In genomic region chr3:192902481-192903023, GRCh38 we compare ENCODE assay signal across 24 cellular contexts. TPM values are rescaled to one million over a fixed set of nuclear protein-coding genes. Genes with fewer than 3 reads are reported as not detected.
A peak's percentile ranks its signal among the peaks of the same experiment; 100 is the strongest.
DNase-seq lines count a peak whose midpoint lies in the region; ATAC-seq and TF ChIP-seq lines count a peak whose summit lies in the region.
"Had no signal": no experiment of that assay in that cellular context is flagged by ENCODE, and none has a peak within 500 bp of the region (broad histone marks: within the 10 kb centered on the region; RNA-seq: fewer than 3 reads in every experiment).

No MANE protein-coding gene starts in this region.

- no peak overlapping the region for H3K4me2 ChIP-seq in osteoblast (ENCODE audit: insufficient read depth, low read length)

- WGBS in aorta, 2 donors: 95% methylated on average over 6 of the region's 6 CpGs

- no peaks in the 10 kb centered on the region for H3K9me3 ChIP-seq in osteoblast (ENCODE audit: low read depth, low read length)
- no peaks in the 10 kb centered on the region for H3K9me3 ChIP-seq in aorta (ENCODE audit: control insufficient read depth, low read length)
- H3K9me3 ChIP-seq: breast epithelium, thoracic aorta, vagina had no signal

- peaks cover 31% of the 10 kb centered on the region for H3K4me1 ChIP-seq in osteoblast (ENCODE audit: insufficient read depth, low read length)
- peaks cover 0 to 2% of the 10 kb centered on the region in 2 donors for H3K4me1 ChIP-seq in aorta (ENCODE audit: control insufficient read depth in 1 of 2, insufficient read depth in 2 of 2, low read length in 2 of 2)
- H3K4me1 ChIP-seq: breast epithelium had no signal

- no peak overlapping the region for H2AFZ ChIP-seq in osteoblast (ENCODE audit: low read length)

- intact Hi-C loops in aorta (cut with DNase I): no loop called here

- H3K27ac ChIP-seq in brain microvascular endothelial cell (peak overlapping the region; percentile 82), osteoblast (ENCODE audit: low read depth, low read length) (peak overlapping the region; percentile 90), aorta (ENCODE audit: low read depth in 1 of 2, low read length in 2 of 2) (no peak overlapping the region)
- H3K27ac ChIP-seq: breast epithelium, C4-2B, SK-N-MC, thoracic aorta, vagina had no signal

- in situ Hi-C loops in brain microvascular endothelial cell (cut with HindIII; ENCODE audit: low pct_ligation_motif_present, low sequenced_read_pairs): no loop called here

- DNase-seq in HCEC 1CT (peak; percentile 56), NCI-H82 treated with DMSO at 0.1 percent for 48 hours (lab: John Stamatoyannopoulos, UW; ENCODE audit: unreplicated experiment) (peak; percentile 99), brain microvascular endothelial cell (no peak), osteoblast (ENCODE audit: insufficient read length, low spot score, missing footprints) (no peak), NCI-H187 (lab: John Stamatoyannopoulos, UW) (no peak), aorta (no peak), SK-N-DZ (ENCODE audit: low spot score) (no peak)
- DNase-seq: activated CD4-positive, alpha-beta T cell treated with anti-CD3 and anti-CD28 coated beads for 48 hours; activated naive CD4-positive, alpha-beta T cell treated with Interleukin-2 at 50 U/mL for 16 hours; activated T-cell treated with anti-CD3 and anti-CD28 coated beads, Interleukin-2, amount 50 U/mL, for 4 hours; Calu3; effector CD8-positive, alpha-beta T cell; foreskin fibroblast; KG1; mesenchymal stem cell; NCI-H510A; stimulated activated naive CD8-positive, alpha-beta T cell treated with anti-CD3 and anti-CD28 coated beads, Interleukin-15, Interleukin-2, amounts not matched to agents 100 U/mL and 50 U/mL, for 24 hours had no signal

- H3K36me3 ChIP-seq in brain microvascular endothelial cell (replicated peaks) (no peaks in the 10 kb centered on the region), osteoblast (ENCODE audit: insufficient read depth, low read length) (peaks cover 3% of the 10 kb centered on the region), aorta (ENCODE audit: control insufficient read depth in 1 of 2, insufficient read depth in 2 of 2, low read length in 1 of 2) (no peaks in the 10 kb centered on the region)
- H3K36me3 ChIP-seq: breast epithelium, thoracic aorta, vagina had no signal

- ATAC-seq in GM21737 (IDR thresholded peaks at IDR 0.05; ENCODE audit: unreplicated experiment) (no peak), aorta (ENCODE audit: low FRiP score) (no peak)
- ATAC-seq: activated T-cell treated with anti-CD3 and anti-CD28 coated beads, Interleukin-2, amount 50 U/mL, for 4 hours; stimulated activated naive CD8-positive, alpha-beta T cell treated with anti-CD3 and anti-CD28 coated beads, Interleukin-15, Interleukin-2, amounts not matched to agents 100 U/mL and 50 U/mL, for 24 hours had no signal

- TF ChIP-seq CTCF in brain microvascular endothelial cell (IDR thresholded peaks at IDR 0.05; ENCODE audit: low read depth, low read length, missing control alignments): no peak
- no peak for TF ChIP-seq CTCF in osteoblast (IDR thresholded peaks at IDR 0.05; ENCODE audit: extremely low read depth, low read depth, low read length)

- peaks cover 6% of the 10 kb centered on the region for H4K20me1 ChIP-seq in osteoblast (ENCODE audit: insufficient read depth, low read length)

- H3K27me3 ChIP-seq in brain microvascular endothelial cell (replicated peaks) (no peaks in the 10 kb centered on the region), osteoblast (ENCODE audit: insufficient read depth, low read length) (no peaks in the 10 kb centered on the region), aorta (ENCODE audit: control insufficient read depth in 1 of 2, insufficient read depth in 2 of 2, low read length in 1 of 2) (no peaks in the 10 kb centered on the region)
- H3K27me3 ChIP-seq: breast epithelium, vagina had no signal

- H3K79me2 ChIP-seq in osteoblast (ENCODE audit: insufficient read depth, low read length): peaks cover 38% of the 10 kb centered on the region

- no peak overlapping the region for H3K4me3 ChIP-seq in brain microvascular endothelial cell (ENCODE audit: low read depth, low read length)
- no peak overlapping the region for H3K4me3 ChIP-seq in osteoblast (ENCODE audit: insufficient read depth, low read length)
- no peak overlapping the region for H3K4me3 ChIP-seq in aorta (ENCODE audit: low read length in 2 of 2)
- H3K4me3 ChIP-seq: breast epithelium, HAP-1, SK-N-MC, thoracic aorta, vagina had no signal

RNA-seq across cellular contexts. Expression of gene MB21D2, which starts 15.1 kb away (rescaled TPM):
- 4.7 and 6.5 TPM in 2 replicates for total RNA-seq in osteoblast
- total RNA-seq in aorta: 1 to 10 TPM; 3.9 to 4.5 TPM
- 1 to 10 TPM; 3.3 to 5.3 TPM for polyA plus RNA-seq in aorta
- 2.0 and 2.7 TPM in 2 replicates for polyA plus RNA-seq in SK-N-DZ (2014; cell fraction: cytosol; rRNA removed)
- polyA plus RNA-seq in SK-N-DZ (2014; cell fraction: nucleus; rRNA removed): 0.33 and 1.7 TPM in 2 replicates

Comparison
In these comparisons a context has a peak if more than half of its experiments do, and no peak if none do; other contexts are left out.
1. DNase-seq: peak in HCEC 1CT (single experiment) and NCI-H82 treated with DMSO at 0.1 percent for 48 hours (single experiment); none in brain microvascular endothelial cell (single experiment), osteoblast (single experiment), NCI-H187 (0 of 2), aorta (0 of 2) and SK-N-DZ (single experiment).
2. H3K27ac ChIP-seq: peak in brain microvascular endothelial cell (single experiment) and osteoblast (single experiment); none in aorta (0 of 2).